ENCODE assay signal across 9 cellular contexts in the genomic region with DNA sequence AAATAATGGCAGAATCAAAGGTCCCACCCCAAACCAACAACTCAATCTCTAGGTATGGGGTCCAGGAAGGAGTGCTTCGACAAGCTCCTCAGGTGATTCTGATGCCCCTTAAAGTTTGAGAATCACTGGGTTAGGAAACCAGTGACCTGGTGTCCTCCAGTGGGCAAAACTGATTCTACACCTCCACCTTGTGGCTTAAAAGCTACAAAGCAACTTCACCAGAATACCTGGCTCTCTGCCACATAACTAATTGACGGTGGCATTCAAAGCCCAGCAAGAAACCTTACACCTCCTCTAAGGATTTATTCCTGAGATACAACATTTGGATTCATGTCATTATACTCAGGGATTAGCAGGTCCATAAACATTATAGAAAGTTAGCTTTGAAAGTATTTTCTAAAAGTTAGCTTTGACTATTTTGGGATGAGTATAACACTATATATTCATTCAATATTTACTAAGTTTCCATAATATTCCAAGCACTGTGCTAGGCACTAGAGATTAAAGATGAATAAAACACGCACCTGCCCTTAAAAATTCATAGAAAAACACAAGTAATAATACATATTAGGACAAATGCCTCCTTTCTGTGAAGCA. TPM values are rescaled to one million over a fixed set of nuclear protein-coding genes. Genes with fewer than 3 reads are reported as not detected.
A peak's percentile ranks its signal among the peaks of the same experiment; 100 is the strongest.
DNase-seq lines count a peak whose midpoint lies in the region; FAIRE-seq and TF ChIP-seq lines count a peak whose summit lies in the region.
"Had no signal": no experiment of that assay in that cellular context is flagged by ENCODE, and none has a peak within 500 bp of the region (broad histone marks: within the 10 kb centered on the region; RNA-seq: fewer than 3 reads in every experiment).

No MANE protein-coding gene starts in this region.

- H3K9me3 Mint-ChIP-seq in astrocyte (ENCODE audit: unreplicated experiment), result no peaks in the 10 kb centered on the region
- H3K9me3 Mint-ChIP-seq: activated naive CD4-positive, alpha-beta T cell treated with anti-CD3 and anti-CD28 coated beads, Interleukin-2, amount 50 U/mL, for 24 hours had no signal

- H3K4me1 ChIP-seq in astrocyte (ENCODE audit: insufficient read depth, low read length) (peaks cover 8% of the 10 kb centered on the region), tibial artery (peaks cover 0 to 5% (median 0%) of the 10 kb centered on the region in 4 donors)

- H3K27ac Mint-ChIP-seq in astrocyte (ENCODE audit: unreplicated experiment), result no peak overlapping the region

- H3K27me3 ChIP-seq in astrocyte (ENCODE audit: insufficient read depth, low read length) (no peaks in the 10 kb centered on the region), tibial artery (no peaks in the 10 kb centered on the region)

- no peaks in the 10 kb centered on the region for H3K9me3 ChIP-seq in astrocyte (ENCODE audit: insufficient read depth, low read depth, low read length)
- H3K9me3 ChIP-seq in tibial artery, result no peaks in the 10 kb centered on the region

- H3K36me3 ChIP-seq in astrocyte (ENCODE audit: insufficient read depth, low read length), result peaks cover 9% of the 10 kb centered on the region
- H3K36me3 ChIP-seq in tibial artery, result peaks cover 8 to 29% (median 14%) of the 10 kb centered on the region in 3 donors

- intact Hi-C loops in tibial artery (cut with DNase I; ENCODE audit: low total_unique reads), result no loop called here

- TF ChIP-seq CTCF in astrocyte (IDR thresholded peaks at IDR 0.05; ENCODE audit: insufficient read depth, low read depth, low read length) (peak; percentile 84), tibial artery (IDR thresholded peaks at IDR 0.05) (peak; percentile 56 to 81)

- H3K4me3 ChIP-seq in astrocyte (ENCODE audit: insufficient read depth, low read depth, low read length) (no peak overlapping the region), tibial artery (no peak overlapping the region)

- H3K27me3 Mint-ChIP-seq in astrocyte (ENCODE audit: low read depth, unreplicated experiment), result no peaks in the 10 kb centered on the region
- H3K27me3 Mint-ChIP-seq: activated naive CD4-positive, alpha-beta T cell treated with anti-CD3 and anti-CD28 coated beads, Interleukin-2, amount 50 U/mL, for 24 hours had no signal

- H2AFZ ChIP-seq in astrocyte (ENCODE audit: low read depth, low read length), result no peak overlapping the region

- H3K36me3 Mint-ChIP-seq in astrocyte (ENCODE audit: low read depth, unreplicated experiment), result peaks cover 6% of the 10 kb centered on the region

- no peak overlapping the region for H3K9ac ChIP-seq in astrocyte (ENCODE audit: low read length)

- peaks cover 34% of the 10 kb centered on the region for H4K20me1 ChIP-seq in astrocyte (ENCODE audit: insufficient read depth, low read length)

- H3K4me2 ChIP-seq in astrocyte (ENCODE audit: low read length), result no peak overlapping the region

- DNase-seq in NCI-H82 (lab: John Stamatoyannopoulos, UW) (peak; percentile 78), NCI-H82 treated with DMSO at 0.1 percent for 48 hours (lab: John Stamatoyannopoulos, UW; ENCODE audit: unreplicated experiment) (no peak), HTR-8/SVneo (ENCODE audit: insufficient read length, low spot score) (peak; percentile 90), NCI-H748 treated with DMSO at 0.1 percent for 48 hours (lab: John Stamatoyannopoulos, UW) (peak; percentile 30), astrocyte (ENCODE audit: low read depth) (peak; percentile 41), inferior parietal cortex (ENCODE audit: extremely low spot score) (peak; percentile 61), tibial artery (no peak), cortex of kidney (lab: John Stamatoyannopoulos, UW) (no peak)

- H3K79me2 ChIP-seq in astrocyte (ENCODE audit: insufficient read depth, low read length), result peaks cover 11% of the 10 kb centered on the region

- H3K27ac ChIP-seq in astrocyte (ENCODE audit: low read depth, low read length) (no peak overlapping the region), tibial artery (peak overlapping the region in 1 of 2 donors; percentile 16)

- H3K4me1 Mint-ChIP-seq in astrocyte (ENCODE audit: low read depth, unreplicated experiment), result peaks cover 27% of the 10 kb centered on the region

- FAIRE-seq in HTR-8/SVneo (lab: Jason Lieb, UNC) (peak; percentile 99), astrocyte (lab: Jason Lieb, UNC) (no peak)

- peak overlapping the region; percentile 1 for H3K4me3 Mint-ChIP-seq in astrocyte (ENCODE audit: unreplicated experiment)
- H3K4me3 Mint-ChIP-seq: activated naive CD4-positive, alpha-beta T cell treated with anti-CD3 and anti-CD28 coated beads, Interleukin-2, amount 50 U/mL, for 24 hours had no signal

RNA-seq across cellular contexts. Expression of a gene that starts 45.4 kb away (rescaled TPM):
- 54.5 and 54.6 TPM in 2 replicates for total RNA-seq in astrocyte

Comparison
In these comparisons a context has a peak if more than half of its experiments do, and no peak if none do; other contexts are left out.
1. DNase-seq: peak in NCI-H82 (single experiment), HTR-8/SVneo (single experiment), NCI-H748 treated with DMSO at 0.1 percent for 48 hours (single experiment), astrocyte (single experiment) and inferior parietal cortex (single experiment); none in NCI-H82 treated with DMSO at 0.1 percent for 48 hours (single experiment), tibial artery (0 of 2) and cortex of kidney (single experiment).